ENCODE assay signal across 1 cellular context in the genomic region with DNA sequence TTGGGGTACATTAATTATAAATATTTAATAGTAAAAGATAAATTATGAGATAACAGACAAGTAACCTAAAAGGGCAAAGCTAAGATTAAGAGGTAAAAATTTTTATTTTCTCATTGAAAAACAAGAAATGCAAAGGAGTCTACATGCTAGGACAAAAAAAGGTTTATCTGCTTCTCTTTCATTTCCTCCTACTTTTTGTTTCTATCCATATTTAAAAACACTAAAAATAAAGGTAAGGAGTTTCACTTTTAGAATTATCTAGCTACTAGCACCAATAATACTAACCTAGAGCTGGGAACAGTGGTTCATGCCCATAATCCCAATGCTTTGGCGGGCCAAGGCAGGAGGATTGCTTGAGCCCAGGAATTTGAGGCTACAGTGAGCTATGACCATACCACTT.
TF ChIP-seq lines count a peak whose summit lies in the region.

No MANE protein-coding gene starts in this region.

TF ChIP-seq in SK-N-SH, 30 proteins besides CTCF, POLR2A, EP300 and RAD21 (continued from another document):
- TF ChIP-seq, protein P1, sequence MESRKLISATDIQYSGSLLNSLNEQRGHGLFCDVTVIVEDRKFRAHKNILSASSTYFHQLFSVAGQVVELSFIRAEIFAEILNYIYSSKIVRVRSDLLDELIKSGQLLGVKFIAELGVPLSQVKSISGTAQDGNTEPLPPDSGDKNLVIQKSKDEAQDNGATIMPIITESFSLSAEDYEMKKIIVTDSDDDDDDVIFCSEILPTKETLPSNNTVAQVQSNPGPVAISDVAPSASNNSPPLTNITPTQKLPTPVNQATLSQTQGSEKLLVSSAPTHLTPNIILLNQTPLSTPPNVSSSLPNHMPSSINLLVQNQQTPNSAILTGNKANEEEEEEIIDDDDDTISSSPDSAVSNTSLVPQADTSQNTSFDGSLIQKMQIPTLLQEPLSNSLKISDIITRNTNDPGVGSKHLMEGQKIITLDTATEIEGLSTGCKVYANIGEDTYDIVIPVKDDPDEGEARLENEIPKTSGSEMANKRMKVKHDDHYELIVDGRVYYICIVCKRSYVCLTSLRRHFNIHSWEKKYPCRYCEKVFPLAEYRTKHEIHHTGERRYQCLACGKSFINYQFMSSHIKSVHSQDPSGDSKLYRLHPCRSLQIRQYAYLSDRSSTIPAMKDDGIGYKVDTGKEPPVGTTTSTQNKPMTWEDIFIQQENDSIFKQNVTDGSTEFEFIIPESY (IDR thresholded peaks at IDR 0.05; ENCODE audit: borderline replicate concordance, low read depth): no peak
- no peak for TF ChIP-seq FOXM1 (IDR thresholded peaks at IDR 0.05; ENCODE audit: low read depth)
- no peak for TF ChIP-seq NFIC (IDR thresholded peaks at IDR 0.05; ENCODE audit: borderline replicate concordance)
- TF ChIP-seq SIN3A (IDR thresholded peaks at IDR 0.05; ENCODE audit: borderline replicate concordance, low read depth, low read length): no peak
- no peak for TF ChIP-seq NRF1 (IDR thresholded peaks at IDR 0.05; ENCODE audit: low read depth, low read length)
- TF ChIP-seq TEAD4 (IDR thresholded peaks at IDR 0.05; ENCODE audit: borderline replicate concordance, insufficient read depth): no peak
- no peak for TF ChIP-seq ELF1 (IDR thresholded peaks at IDR 0.05)
- TF ChIP-seq, protein P2, sequence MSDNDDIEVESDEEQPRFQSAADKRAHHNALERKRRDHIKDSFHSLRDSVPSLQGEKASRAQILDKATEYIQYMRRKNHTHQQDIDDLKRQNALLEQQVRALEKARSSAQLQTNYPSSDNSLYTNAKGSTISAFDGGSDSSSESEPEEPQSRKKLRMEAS (IDR thresholded peaks at IDR 0.05; ENCODE audit: low read depth): no peak
- no peak for TF ChIP-seq TAF1 (IDR thresholded peaks at IDR 0.05; ENCODE audit: borderline replicate concordance, low read depth, low read length)
- no peak for TF ChIP-seq FOSL2 (IDR thresholded peaks at IDR 0.05; ENCODE audit: borderline replicate concordance, low read depth)
- no peak for TF ChIP-seq EZH2phosphoT487 (IDR thresholded peaks at IDR 0.05; ENCODE audit: borderline replicate concordance, low read depth)
- no peak for TF ChIP-seq TCF12 (IDR thresholded peaks at IDR 0.05)
